Comparison of ENCODE assay signal across 9 cellular contexts in the genomic region with DNA sequence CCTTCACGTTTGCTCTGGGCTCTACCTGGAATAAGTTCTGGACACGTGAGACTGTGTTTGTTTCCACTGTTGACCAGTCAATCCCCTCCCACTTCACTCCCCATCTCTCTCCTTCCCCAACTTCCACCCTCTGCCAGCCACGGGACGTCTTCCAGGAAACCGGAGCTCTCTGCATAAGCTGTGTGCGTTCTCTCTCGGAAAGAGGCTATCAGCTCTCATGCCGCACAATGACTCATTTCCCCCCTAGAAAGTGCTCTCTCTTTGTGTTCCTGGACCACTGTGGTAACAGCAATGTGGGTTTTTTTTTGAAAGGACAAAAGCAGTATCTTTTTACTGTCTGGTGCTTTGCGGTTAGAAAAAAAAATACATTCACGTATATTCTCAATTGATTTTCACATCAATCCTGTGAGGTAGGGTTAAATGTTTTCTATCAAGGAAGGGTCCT. TPM values are rescaled to one million over a fixed set of nuclear protein-coding genes. Genes with fewer than 3 reads are reported as not detected.
DNase-seq lines count a peak whose midpoint lies in the region; ATAC-seq and TF ChIP-seq lines count a peak whose summit lies in the region.
"Had no signal": no experiment of that assay in that cellular context is flagged by ENCODE, and none has a peak within 500 bp of the region (broad histone marks: within the 10 kb centered on the region; RNA-seq: fewer than 3 reads in every experiment).

No MANE protein-coding gene starts in this region.

- 15 to 28% methylated on average over 10 of the region's 10 CpGs for WGBS in sigmoid colon, 2 donors

- TF ChIP-seq EP300 in sigmoid colon (IDR thresholded peaks at IDR 0.05) = no peak

- no peaks in the 10 kb centered on the region for H3K9me3 Mint-ChIP-seq in activated CD4-positive, alpha-beta T cell treated with anti-CD3 and anti-CD28 coated beads, Interleukin-2, amount 10 ng/mL, durations not matched to agents 24 days and 14 days

- no peak for TF ChIP-seq CTCF in fibroblast of villous mesenchyme (IDR thresholded peaks at IDR 0.05; ENCODE audit: insufficient read depth, low read depth, low read length)
- TF ChIP-seq CTCF in sigmoid colon (IDR thresholded peaks at IDR 0.05) = no peak

- intact Hi-C loops in activated CD4-positive, alpha-beta T cell treated with anti-CD3 and anti-CD28 coated beads, Interleukin-2, amount 10 ng/mL, durations not matched to agents 24 days and 14 days (cut with micrococcal nuclease) = loop anchor here (1.0 to 5.0 kb wide), 9 partner anchors 10 to 399 kb away; a partner anchor contains a TSS
- intact Hi-C loops in sigmoid colon (cut with DNase I) = no loop called here

- H3K4me3 ChIP-seq in fibroblast of villous mesenchyme (ENCODE audit: low read depth, low read length) = no peak overlapping the region
- H3K4me3 ChIP-seq in sigmoid colon = no peak overlapping the region
- H3K4me3 ChIP-seq: body of pancreas had no signal

- H3K4me3 Mint-ChIP-seq in activated CD4-positive, alpha-beta T cell treated with anti-CD3 and anti-CD28 coated beads, Interleukin-2, amount 10 ng/mL, durations not matched to agents 24 days and 14 days = peak overlapping the region; percentile 66

- no peak for TF ChIP-seq POLR2A in sigmoid colon (IDR thresholded peaks at IDR 0.05)

- DNase-seq in stimulated activated CD4-positive, alpha-beta T cell treated with anti-CD3 and anti-CD28 coated beads, Interleukin-12 subunit alpha, Interleukin-12 subunit beta, amount 100 ng/mL, for 4 hours = peak; percentile 16
- DNase-seq in stimulated activated CD4-positive, alpha-beta T cell treated with anti-CD3 and anti-CD28 coated beads, Interleukin-4, amount 100 ng/mL, for 1 hour = no peak
- peak; percentile 88 for DNase-seq in activated CD4-positive, alpha-beta T cell treated with anti-CD3 and anti-CD28 coated beads, Interleukin-2, amount 10 ng/mL, durations not matched to agents 24 days and 14 days
- peak; percentile 42 for DNase-seq in fibroblast of villous mesenchyme (ENCODE audit: low read depth)
- peak; percentile 13 to 24 for DNase-seq in stimulated activated CD8-positive, alpha-beta memory T cell treated with anti-CD3 and anti-CD28 coated beads, Interleukin-7, amount 100 ng/mL, for 1 hour (ENCODE audit: low read depth in 2 of 2)
- no peak for DNase-seq in sigmoid colon
- no peak for DNase-seq in cerebellum (ENCODE audit: low spot score)

- H3K27ac Mint-ChIP-seq in activated CD4-positive, alpha-beta T cell treated with anti-CD3 and anti-CD28 coated beads, Interleukin-2, amount 10 ng/mL, durations not matched to agents 24 days and 14 days = peak overlapping the region; percentile 71

- peak; percentile 87 for ATAC-seq in HG03442 (IDR thresholded peaks at IDR 0.05; ENCODE audit: unreplicated experiment)
- ATAC-seq: body of pancreas had no signal

- H3K4me1 Mint-ChIP-seq in activated CD4-positive, alpha-beta T cell treated with anti-CD3 and anti-CD28 coated beads, Interleukin-2, amount 10 ng/mL, durations not matched to agents 24 days and 14 days = peaks cover 46% of the 10 kb centered on the region

- H3K27me3 ChIP-seq in sigmoid colon = peaks cover 0 to 14% (median 0%) of the 10 kb centered on the region in 3 donors
- H3K27me3 ChIP-seq: body of pancreas had no signal

- no peak overlapping the region for H3K27ac ChIP-seq in sigmoid colon
- H3K27ac ChIP-seq: body of pancreas had no signal

- H3K4me1 ChIP-seq in sigmoid colon = no peaks in the 10 kb centered on the region
- H3K4me1 ChIP-seq: body of pancreas had no signal

- H3K27me3 Mint-ChIP-seq in activated CD4-positive, alpha-beta T cell treated with anti-CD3 and anti-CD28 coated beads, Interleukin-2, amount 10 ng/mL, durations not matched to agents 24 days and 14 days = peaks cover 36% of the 10 kb centered on the region

- no peaks in the 10 kb centered on the region for H3K36me3 Mint-ChIP-seq in activated CD4-positive, alpha-beta T cell treated with anti-CD3 and anti-CD28 coated beads, Interleukin-2, amount 10 ng/mL, durations not matched to agents 24 days and 14 days (ENCODE audit: low read depth)

- no peaks in the 10 kb centered on the region for H3K9me3 ChIP-seq in sigmoid colon
- H3K9me3 ChIP-seq: body of pancreas had no signal

- no peaks in the 10 kb centered on the region for H3K36me3 ChIP-seq in sigmoid colon

RNA-seq across cellular contexts. Expression of a gene that starts 10.2 kb away (rescaled TPM):
- not detected in 2 replicates for total RNA-seq in activated CD4-positive, alpha-beta T cell treated with anti-CD3 and anti-CD28 coated beads, Interleukin-2, amount 10 ng/mL, durations not matched to agents 24 days and 14 days
- total RNA-seq in fibroblast of villous mesenchyme (not detected in 2 replicates), sigmoid colon (1 to 10 TPM in 2 of 4 donors, under 1 TPM in 1, not detected in 1; 0.28 to 1.1 (median 1.1) TPM), cerebellum (2.7 TPM)
- polyA plus RNA-seq in sigmoid colon = under 1 TPM in 1 of 3 donors, not detected in 2; 0.20 TPM
- total RNA-seq: body of pancreas had no signal

Comparison
In these comparisons a context has a peak if more than half of its experiments do, and no peak if none do; other contexts are left out.
1. DNase-seq: peak in stimulated activated CD4-positive, alpha-beta T cell treated with anti-CD3 and anti-CD28 coated beads, Interleukin-12 subunit alpha, Interleukin-12 subunit beta, amount 100 ng/mL, for 4 hours (single experiment), activated CD4-positive, alpha-beta T cell treated with anti-CD3 and anti-CD28 coated beads, Interleukin-2, amount 10 ng/mL, durations not matched to agents 24 days and 14 days (single experiment), fibroblast of villous mesenchyme (single experiment) and stimulated activated CD8-positive, alpha-beta memory T cell treated with anti-CD3 and anti-CD28 coated beads, Interleukin-7, amount 100 ng/mL, for 1 hour (2 of 2); none in stimulated activated CD4-positive, alpha-beta T cell treated with anti-CD3 and anti-CD28 coated beads, Interleukin-4, amount 100 ng/mL, for 1 hour (single experiment), sigmoid colon (single experiment) and cerebellum (single experiment).